In the genomic region with DNA sequence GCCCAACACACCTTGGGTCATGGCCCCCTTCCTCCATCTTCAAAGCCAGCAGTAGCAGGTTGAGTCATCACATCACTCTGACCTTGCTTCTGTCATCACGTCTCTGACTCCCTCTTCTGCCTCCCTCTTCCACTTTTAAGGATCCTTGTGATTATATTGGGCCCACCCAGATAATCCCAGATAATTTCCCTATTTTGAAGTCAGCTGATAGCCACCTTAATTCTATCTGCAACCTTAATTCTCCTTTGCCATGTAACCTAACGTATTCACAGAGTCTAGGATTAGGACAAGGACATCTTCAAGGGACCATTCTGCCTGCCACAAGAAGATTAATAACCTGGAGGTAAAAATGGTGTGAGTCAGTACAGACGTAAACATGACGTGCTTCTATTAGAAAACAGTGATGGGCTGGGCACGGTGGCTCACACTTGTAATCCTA, we compare ENCODE assay signal across 1 cellular context.
TF ChIP-seq lines count a peak whose summit lies in the region.

No MANE protein-coding gene starts in this region.

TF ChIP-seq in HEK293, 187 proteins besides CTCF, POLR2A, EP300 and RAD21 (continued from another document and continues in another):
- TF ChIP-seq, protein P1, sequence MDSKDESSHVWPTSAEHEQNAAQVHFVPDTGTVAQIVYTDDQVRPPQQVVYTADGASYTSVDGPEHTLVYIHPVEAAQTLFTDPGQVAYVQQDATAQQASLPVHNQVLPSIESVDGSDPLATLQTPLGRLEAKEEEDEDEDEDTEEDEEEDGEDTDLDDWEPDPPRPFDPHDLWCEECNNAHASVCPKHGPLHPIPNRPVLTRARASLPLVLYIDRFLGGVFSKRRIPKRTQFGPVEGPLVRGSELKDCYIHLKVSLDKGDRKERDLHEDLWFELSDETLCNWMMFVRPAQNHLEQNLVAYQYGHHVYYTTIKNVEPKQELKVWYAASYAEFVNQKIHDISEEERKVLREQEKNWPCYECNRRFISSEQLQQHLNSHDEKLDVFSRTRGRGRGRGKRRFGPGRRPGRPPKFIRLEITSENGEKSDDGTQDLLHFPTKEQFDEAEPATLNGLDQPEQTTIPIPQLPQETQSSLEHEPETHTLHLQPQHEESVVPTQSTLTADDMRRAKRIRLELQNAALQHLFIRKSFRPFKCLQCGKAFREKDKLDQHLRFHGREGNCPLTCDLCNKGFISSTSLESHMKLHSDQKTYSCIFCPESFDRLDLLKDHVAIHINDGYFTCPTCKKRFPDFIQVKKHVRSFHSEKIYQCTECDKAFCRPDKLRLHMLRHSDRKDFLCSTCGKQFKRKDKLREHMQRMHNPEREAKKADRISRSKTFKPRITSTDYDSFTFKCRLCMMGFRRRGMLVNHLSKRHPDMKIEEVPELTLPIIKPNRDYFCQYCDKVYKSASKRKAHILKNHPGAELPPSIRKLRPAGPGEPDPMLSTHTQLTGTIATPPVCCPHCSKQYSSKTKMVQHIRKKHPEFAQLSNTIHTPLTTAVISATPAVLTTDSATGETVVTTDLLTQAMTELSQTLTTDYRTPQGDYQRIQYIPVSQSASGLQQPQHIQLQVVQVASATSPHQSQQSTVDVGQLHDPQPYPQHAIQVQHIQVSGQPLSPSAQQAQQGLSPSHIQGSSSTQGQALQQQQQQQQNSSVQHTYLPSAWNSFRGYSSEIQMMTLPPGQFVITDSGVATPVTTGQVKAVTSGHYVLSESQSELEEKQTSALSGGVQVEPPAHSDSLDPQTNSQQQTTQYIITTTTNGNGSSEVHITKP (tag by site-specific recombination; IDR thresholded peaks at IDR 0.05): no peak
- TF ChIP-seq, protein P2, sequence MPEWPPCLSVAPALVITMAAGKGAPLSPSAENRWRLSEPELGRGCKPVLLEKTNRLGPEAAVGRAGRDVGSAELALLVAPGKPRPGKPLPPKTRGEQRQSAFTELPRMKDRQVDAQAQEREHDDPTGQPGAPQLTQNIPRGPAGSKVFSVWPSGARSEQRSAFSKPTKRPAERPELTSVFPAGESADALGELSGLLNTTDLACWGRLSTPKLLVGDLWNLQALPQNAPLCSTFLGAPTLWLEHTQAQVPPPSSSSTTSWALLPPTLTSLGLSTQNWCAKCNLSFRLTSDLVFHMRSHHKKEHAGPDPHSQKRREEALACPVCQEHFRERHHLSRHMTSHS (tag by site-specific recombination; IDR thresholded peaks at IDR 0.05): no peak
- TF ChIP-seq KLF10 (tag by site-specific recombination; IDR thresholded peaks at IDR 0.05): no peak
- TF ChIP-seq ZNF174 (tag by site-specific recombination; IDR thresholded peaks at IDR 0.05): no peak
- TF ChIP-seq, protein P3, sequence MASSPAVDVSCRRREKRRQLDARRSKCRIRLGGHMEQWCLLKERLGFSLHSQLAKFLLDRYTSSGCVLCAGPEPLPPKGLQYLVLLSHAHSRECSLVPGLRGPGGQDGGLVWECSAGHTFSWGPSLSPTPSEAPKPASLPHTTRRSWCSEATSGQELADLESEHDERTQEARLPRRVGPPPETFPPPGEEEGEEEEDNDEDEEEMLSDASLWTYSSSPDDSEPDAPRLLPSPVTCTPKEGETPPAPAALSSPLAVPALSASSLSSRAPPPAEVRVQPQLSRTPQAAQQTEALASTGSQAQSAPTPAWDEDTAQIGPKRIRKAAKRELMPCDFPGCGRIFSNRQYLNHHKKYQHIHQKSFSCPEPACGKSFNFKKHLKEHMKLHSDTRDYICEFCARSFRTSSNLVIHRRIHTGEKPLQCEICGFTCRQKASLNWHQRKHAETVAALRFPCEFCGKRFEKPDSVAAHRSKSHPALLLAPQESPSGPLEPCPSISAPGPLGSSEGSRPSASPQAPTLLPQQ (tag by site-specific recombination; IDR thresholded peaks at IDR 0.05): peak; percentile 87
- no peak for TF ChIP-seq ZNF610 (tag by site-specific recombination; IDR thresholded peaks at IDR 0.05; ENCODE audit: borderline replicate concordance)
- TF ChIP-seq ZNF416 (tag by site-specific recombination; IDR thresholded peaks at IDR 0.05): no peak
- no peak for TF ChIP-seq ZNF10 (tag by site-specific recombination; IDR thresholded peaks at IDR 0.05)
- TF ChIP-seq ZNF202 (tag by site-specific recombination; IDR thresholded peaks at IDR 0.05; ENCODE audit: borderline replicate concordance): no peak
- TF ChIP-seq, protein P4, sequence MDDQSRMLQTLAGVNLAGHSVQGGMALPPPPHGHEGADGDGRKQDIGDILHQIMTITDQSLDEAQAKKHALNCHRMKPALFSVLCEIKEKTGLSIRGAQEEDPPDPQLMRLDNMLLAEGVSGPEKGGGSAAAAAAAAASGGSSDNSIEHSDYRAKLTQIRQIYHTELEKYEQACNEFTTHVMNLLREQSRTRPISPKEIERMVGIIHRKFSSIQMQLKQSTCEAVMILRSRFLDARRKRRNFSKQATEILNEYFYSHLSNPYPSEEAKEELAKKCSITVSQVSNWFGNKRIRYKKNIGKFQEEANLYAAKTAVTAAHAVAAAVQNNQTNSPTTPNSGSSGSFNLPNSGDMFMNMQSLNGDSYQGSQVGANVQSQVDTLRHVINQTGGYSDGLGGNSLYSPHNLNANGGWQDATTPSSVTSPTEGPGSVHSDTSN (CRISPR knock-in tag; IDR thresholded peaks at IDR 0.05): no peak
- TF ChIP-seq, protein P5, sequence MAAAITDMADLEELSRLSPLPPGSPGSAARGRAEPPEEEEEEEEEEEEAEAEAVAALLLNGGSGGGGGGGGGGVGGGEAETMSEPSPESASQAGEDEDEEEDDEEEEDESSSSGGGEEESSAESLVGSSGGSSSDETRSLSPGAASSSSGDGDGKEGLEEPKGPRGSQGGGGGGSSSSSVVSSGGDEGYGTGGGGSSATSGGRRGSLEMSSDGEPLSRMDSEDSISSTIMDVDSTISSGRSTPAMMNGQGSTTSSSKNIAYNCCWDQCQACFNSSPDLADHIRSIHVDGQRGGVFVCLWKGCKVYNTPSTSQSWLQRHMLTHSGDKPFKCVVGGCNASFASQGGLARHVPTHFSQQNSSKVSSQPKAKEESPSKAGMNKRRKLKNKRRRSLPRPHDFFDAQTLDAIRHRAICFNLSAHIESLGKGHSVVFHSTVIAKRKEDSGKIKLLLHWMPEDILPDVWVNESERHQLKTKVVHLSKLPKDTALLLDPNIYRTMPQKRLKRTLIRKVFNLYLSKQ (tag by site-specific recombination; IDR thresholded peaks at IDR 0.05; ENCODE audit: borderline replicate concordance): no peak
- no peak for TF ChIP-seq ZNF514 (tag by site-specific recombination; IDR thresholded peaks at IDR 0.05)
- TF ChIP-seq, protein P6, sequence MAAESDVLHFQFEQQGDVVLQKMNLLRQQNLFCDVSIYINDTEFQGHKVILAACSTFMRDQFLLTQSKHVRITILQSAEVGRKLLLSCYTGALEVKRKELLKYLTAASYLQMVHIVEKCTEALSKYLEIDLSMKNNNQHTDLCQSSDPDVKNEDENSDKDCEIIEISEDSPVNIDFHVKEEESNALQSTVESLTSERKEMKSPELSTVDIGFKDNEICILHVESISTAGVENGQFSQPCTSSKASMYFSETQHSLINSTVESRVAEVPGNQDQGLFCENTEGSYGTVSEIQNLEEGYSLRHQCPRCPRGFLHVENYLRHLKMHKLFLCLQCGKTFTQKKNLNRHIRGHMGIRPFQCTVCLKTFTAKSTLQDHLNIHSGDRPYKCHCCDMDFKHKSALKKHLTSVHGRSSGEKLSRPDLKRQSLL (tag by site-specific recombination; IDR thresholded peaks at IDR 0.05): no peak
- TF ChIP-seq, protein P7, sequence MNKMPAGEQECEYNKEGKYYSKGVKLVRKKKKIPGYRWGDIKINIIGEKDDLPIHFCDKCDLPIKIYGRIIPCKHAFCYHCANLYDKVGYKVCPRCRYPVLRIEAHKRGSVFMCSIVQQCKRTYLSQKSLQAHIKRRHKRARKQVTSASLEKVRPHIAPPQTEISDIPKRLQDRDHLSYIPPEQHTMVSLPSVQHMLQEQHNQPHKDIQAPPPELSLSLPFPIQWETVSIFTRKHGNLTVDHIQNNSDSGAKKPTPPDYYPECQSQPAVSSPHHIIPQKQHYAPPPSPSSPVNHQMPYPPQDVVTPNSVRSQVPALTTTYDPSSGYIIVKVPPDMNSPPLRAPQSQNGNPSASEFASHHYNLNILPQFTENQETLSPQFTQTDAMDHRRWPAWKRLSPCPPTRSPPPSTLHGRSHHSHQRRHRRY (tag by site-specific recombination; IDR thresholded peaks at IDR 0.05): no peak
- TF ChIP-seq, protein P8, sequence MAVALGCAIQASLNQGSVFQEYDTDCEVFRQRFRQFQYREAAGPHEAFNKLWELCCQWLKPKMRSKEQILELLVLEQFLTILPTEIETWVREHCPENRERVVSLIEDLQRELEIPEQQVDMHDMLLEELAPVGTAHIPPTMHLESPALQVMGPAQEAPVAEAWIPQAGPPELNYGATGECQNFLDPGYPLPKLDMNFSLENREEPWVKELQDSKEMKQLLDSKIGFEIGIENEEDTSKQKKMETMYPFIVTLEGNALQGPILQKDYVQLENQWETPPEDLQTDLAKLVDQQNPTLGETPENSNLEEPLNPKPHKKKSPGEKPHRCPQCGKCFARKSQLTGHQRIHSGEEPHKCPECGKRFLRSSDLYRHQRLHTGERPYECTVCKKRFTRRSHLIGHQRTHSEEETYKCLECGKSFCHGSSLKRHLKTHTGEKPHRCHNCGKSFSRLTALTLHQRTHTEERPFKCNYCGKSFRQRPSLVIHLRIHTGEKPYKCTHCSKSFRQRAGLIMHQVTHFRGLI (tag by site-specific recombination; IDR thresholded peaks at IDR 0.05): no peak
- peak; percentile 81 for TF ChIP-seq ZBTB21 (tag by site-specific recombination; IDR thresholded peaks at IDR 0.05)
- no peak for TF ChIP-seq ZNF266 (tag by site-specific recombination; IDR thresholded peaks at IDR 0.05; ENCODE audit: low read depth)
- TF ChIP-seq, protein P9, sequence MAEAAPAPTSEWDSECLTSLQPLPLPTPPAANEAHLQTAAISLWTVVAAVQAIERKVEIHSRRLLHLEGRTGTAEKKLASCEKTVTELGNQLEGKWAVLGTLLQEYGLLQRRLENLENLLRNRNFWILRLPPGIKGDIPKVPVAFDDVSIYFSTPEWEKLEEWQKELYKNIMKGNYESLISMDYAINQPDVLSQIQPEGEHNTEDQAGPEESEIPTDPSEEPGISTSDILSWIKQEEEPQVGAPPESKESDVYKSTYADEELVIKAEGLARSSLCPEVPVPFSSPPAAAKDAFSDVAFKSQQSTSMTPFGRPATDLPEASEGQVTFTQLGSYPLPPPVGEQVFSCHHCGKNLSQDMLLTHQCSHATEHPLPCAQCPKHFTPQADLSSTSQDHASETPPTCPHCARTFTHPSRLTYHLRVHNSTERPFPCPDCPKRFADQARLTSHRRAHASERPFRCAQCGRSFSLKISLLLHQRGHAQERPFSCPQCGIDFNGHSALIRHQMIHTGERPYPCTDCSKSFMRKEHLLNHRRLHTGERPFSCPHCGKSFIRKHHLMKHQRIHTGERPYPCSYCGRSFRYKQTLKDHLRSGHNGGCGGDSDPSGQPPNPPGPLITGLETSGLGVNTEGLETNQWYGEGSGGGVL (tag by site-specific recombination; IDR thresholded peaks at IDR 0.05): peak; percentile 26; the same call in 1 of the 2 replicates
- peak; percentile 50; the same call in 1 of the 2 replicates for TF ChIP-seq KLF8 (tag by site-specific recombination; IDR thresholded peaks at IDR 0.05)
- no peak for TF ChIP-seq KLF16 (tag by site-specific recombination; IDR thresholded peaks at IDR 0.05)
- no peak for TF ChIP-seq ZNF623 (tag by site-specific recombination; IDR thresholded peaks at IDR 0.05)
- no peak for TF ChIP-seq ZNF777 (tag by site-specific recombination; IDR thresholded peaks at IDR 0.05; ENCODE audit: borderline replicate concordance)
- no peak for TF ChIP-seq ZNF112 (tag by site-specific recombination; IDR thresholded peaks at IDR 0.05)
- no peak for TF ChIP-seq EGR2 (tag by site-specific recombination; IDR thresholded peaks at IDR 0.05; ENCODE audit: low read depth)
- no peak for TF ChIP-seq ZNF211 (tag by site-specific recombination; IDR thresholded peaks at IDR 0.05; ENCODE audit: low read depth)
- TF ChIP-seq ZNF366 (tag by site-specific recombination; conservative IDR thresholded peaks at IDR 0.05): peak; percentile 82
- no peak for TF ChIP-seq HOXD13 (CRISPR knock-in tag; IDR thresholded peaks at IDR 0.05; ENCODE audit: borderline replicate concordance)
- TF ChIP-seq ZNF747 (tag by site-specific recombination; IDR thresholded peaks at IDR 0.05): no peak
- no peak for TF ChIP-seq ZNF624 (tag by site-specific recombination; IDR thresholded peaks at IDR 0.05)
- no peak for TF ChIP-seq ZNF843 (tag by site-specific recombination; IDR thresholded peaks at IDR 0.05)
- 0 out of 2 replicates have a peak, but pooled peaks have one; percentile 18 for TF ChIP-seq GLIS2 (tag by site-specific recombination; IDR thresholded peaks at IDR 0.05)
- TF ChIP-seq ZNF571 (tag by site-specific recombination; IDR thresholded peaks at IDR 0.05): no peak
- TF ChIP-seq ZNF792 (tag by site-specific recombination; IDR thresholded peaks at IDR 0.05): no peak
- TF ChIP-seq ZNF548 (tag by site-specific recombination; IDR thresholded peaks at IDR 0.05): no peak
- TF ChIP-seq ZBTB7A (tag by site-specific recombination; IDR thresholded peaks at IDR 0.05; ENCODE audit: low read depth): no peak
- TF ChIP-seq SETDB1 (IDR thresholded peaks at IDR 0.05; ENCODE audit: insufficient read length, low read length): no peak
- TF ChIP-seq, protein P10, sequence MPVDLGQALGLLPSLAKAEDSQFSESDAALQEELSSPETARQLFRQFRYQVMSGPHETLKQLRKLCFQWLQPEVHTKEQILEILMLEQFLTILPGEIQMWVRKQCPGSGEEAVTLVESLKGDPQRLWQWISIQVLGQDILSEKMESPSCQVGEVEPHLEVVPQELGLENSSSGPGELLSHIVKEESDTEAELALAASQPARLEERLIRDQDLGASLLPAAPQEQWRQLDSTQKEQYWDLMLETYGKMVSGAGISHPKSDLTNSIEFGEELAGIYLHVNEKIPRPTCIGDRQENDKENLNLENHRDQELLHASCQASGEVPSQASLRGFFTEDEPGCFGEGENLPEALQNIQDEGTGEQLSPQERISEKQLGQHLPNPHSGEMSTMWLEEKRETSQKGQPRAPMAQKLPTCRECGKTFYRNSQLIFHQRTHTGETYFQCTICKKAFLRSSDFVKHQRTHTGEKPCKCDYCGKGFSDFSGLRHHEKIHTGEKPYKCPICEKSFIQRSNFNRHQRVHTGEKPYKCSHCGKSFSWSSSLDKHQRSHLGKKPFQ (tag by site-specific recombination; IDR thresholded peaks at IDR 0.05): 0 out of 2 replicates have a peak, but pooled peaks have one; percentile 45
- TF ChIP-seq ZNF354C (tag by site-specific recombination; IDR thresholded peaks at IDR 0.05; ENCODE audit: borderline replicate concordance, low read depth): no peak
- TF ChIP-seq ZNF169 (tag by site-specific recombination; IDR thresholded peaks at IDR 0.05): no peak
- no peak for TF ChIP-seq ZNF530 (tag by site-specific recombination; IDR thresholded peaks at IDR 0.05; ENCODE audit: low read depth)
- TF ChIP-seq GLIS1 (tag by site-specific recombination; IDR thresholded peaks at IDR 0.05): no peak
- TF ChIP-seq ZBTB1 (tag by site-specific recombination; IDR thresholded peaks at IDR 0.05): no peak
- no peak for TF ChIP-seq ZNF654 (tag by site-specific recombination; IDR thresholded peaks at IDR 0.05; ENCODE audit: low read depth)
- no peak for TF ChIP-seq ZNF138 (tag by site-specific recombination; IDR thresholded peaks at IDR 0.05; ENCODE audit: borderline replicate concordance)
- TF ChIP-seq GLI4 (tag by site-specific recombination; IDR thresholded peaks at IDR 0.05): no peak
- TF ChIP-seq ZNF658 (tag by site-specific recombination; IDR thresholded peaks at IDR 0.05): no peak
- no peak for TF ChIP-seq ZNF155 (tag by site-specific recombination; IDR thresholded peaks at IDR 0.05)
- 0 out of 2 replicates have a peak, but pooled peaks have one; percentile 18 for TF ChIP-seq KLF1 (tag by site-specific recombination; IDR thresholded peaks at IDR 0.05)
